In the genomic region with DNA sequence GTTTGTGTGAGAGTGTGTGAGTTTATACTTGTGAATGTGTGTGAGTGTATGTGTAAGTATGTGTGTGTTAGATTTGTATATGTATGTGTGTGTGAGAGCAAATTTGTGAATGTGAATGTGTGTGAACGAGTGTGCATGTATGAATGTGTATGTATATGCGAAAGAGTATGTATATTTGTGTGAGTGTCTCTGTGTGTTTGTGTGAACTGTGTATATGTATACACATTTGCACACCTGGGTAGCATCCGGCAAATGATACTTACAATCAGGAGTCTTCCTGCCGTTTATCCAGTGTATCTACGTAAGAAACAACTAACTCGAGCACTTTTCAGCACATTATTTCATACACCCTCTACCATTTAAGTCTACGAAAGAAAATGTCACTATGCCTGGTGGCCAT, we compare ENCODE assay signal across 8 cellular contexts.
"Had no signal": no experiment of that assay in that cellular context is flagged by ENCODE, and none has a peak within 500 bp of the region (broad histone marks: within the 10 kb centered on the region; RNA-seq: fewer than 3 reads in every experiment).

No MANE protein-coding gene starts in this region.

- FAIRE-seq: H1, H54, HepG2 had no signal

- ATAC-seq: GM23338, HepG2, K562 had no signal

- H3K4me2 ChIP-seq: GM23338 had no signal

- DNase-seq: H9, HCEC 1CT, KG1 had no signal

- H3K27ac Mint-ChIP-seq: GM23338, H9 had no signal

- H3K4me3 ChIP-seq: GM23338, K562 had no signal

- H3K4me3 Mint-ChIP-seq: GM23338, H9 had no signal

- H3K4me1 Mint-ChIP-seq: GM23338, H9 had no signal

- H3K9me3 Mint-ChIP-seq: GM23338, H9 had no signal

- H2AFZ ChIP-seq: GM23338 had no signal
